ENCODE assay signal across 19 cellular contexts in genomic region chr3:79473993-79474392, GRCh38.
"Had no signal": no experiment of that assay in that cellular context is flagged by ENCODE, and none has a peak within 500 bp of the region (broad histone marks: within the 10 kb centered on the region; RNA-seq: fewer than 3 reads in every experiment).

No MANE protein-coding gene starts in this region.

- DNase-seq: activated CD4-positive, alpha-beta memory T cell treated with anti-CD3 and anti-CD28 coated beads, Interleukin-2, amount 10 ng/mL, durations not matched to agents 7 days and 5 days; activated CD4-positive, alpha-beta T cell treated with anti-CD3 and anti-CD28 coated beads for 36 hours; activated effector memory CD4-positive, alpha-beta T cell treated with Interleukin-2 at 50 U/mL for 16 hours; activated naive CD4-positive, alpha-beta T cell treated with anti-CD3 and anti-CD28 coated beads, Interleukin-2, amount 50 U/mL, for 16 hours; activated T-cell treated with anti-CD3 and anti-CD28 coated beads, Interleukin-2, amount 50 U/mL, for 4 hours; caudate nucleus; colonic mucosa; gastrocnemius medialis; kidney; naive B cell; psoas muscle; stimulated activated naive CD8-positive, alpha-beta T cell treated with anti-CD3 and anti-CD28 coated beads, Interleukin-15, Interleukin-2, amounts not matched to agents 100 U/mL and 50 U/mL, for 24 hours; T-helper 1 cell; T1000; transverse colon had no signal

- H3K4me3 ChIP-seq: colonic mucosa, gastrocnemius medialis, lung, neural progenitor cell, psoas muscle, transverse colon, vagina had no signal

- ATAC-seq: activated CD4-positive, alpha-beta T cell treated with anti-CD3 and anti-CD28 coated beads for 36 hours; activated T-cell treated with anti-CD3 and anti-CD28 coated beads, Interleukin-2, amount 50 U/mL, for 4 hours; gastrocnemius medialis; psoas muscle; sciatic nerve; stimulated activated naive CD8-positive, alpha-beta T cell treated with anti-CD3 and anti-CD28 coated beads, Interleukin-15, Interleukin-2, amounts not matched to agents 100 U/mL and 50 U/mL, for 24 hours had no signal
